In genomic region chr21:45150630-45151265, GRCh38 we compare ENCODE assay signal across 21 cellular contexts.
DNase-seq lines count a peak whose midpoint lies in the region; ATAC-seq and TF ChIP-seq lines count a peak whose summit lies in the region.
"Had no signal": no experiment of that assay in that cellular context is flagged by ENCODE, and none has a peak within 500 bp of the region (broad histone marks: within the 10 kb centered on the region; RNA-seq: fewer than 3 reads in every experiment).

No MANE protein-coding gene starts in this region.

- H3K27me3 ChIP-seq in PC-3 (ENCODE audit: low read length) (no peaks in the 10 kb centered on the region), left lung (no peaks in the 10 kb centered on the region), skeletal muscle satellite cell (ENCODE audit: control insufficient read depth, insufficient read depth, low read length) (no peaks in the 10 kb centered on the region)
- H3K27me3 ChIP-seq: heart right ventricle had no signal

- H3K4me3 ChIP-seq in PC-3 (ENCODE audit: low read length) (no peak overlapping the region), left lung (no peak overlapping the region), skeletal muscle satellite cell (ENCODE audit: low read length) (no peak overlapping the region)
- H3K4me3 ChIP-seq: HAP-1, heart right ventricle had no signal

- no peak overlapping the region for H2AFZ ChIP-seq in PC-3 (ENCODE audit: low read length)

- no peak overlapping the region for H3K4me3 Mint-ChIP-seq in activated CD8-positive, alpha-beta memory T cell treated with anti-CD3 and anti-CD28 coated beads, Interleukin-2, amount 10 ng/mL, durations not matched to agents 7 days and 5 days
- no peak overlapping the region for H3K4me3 Mint-ChIP-seq in activated T-helper 1 cell treated with anti-CD3 and anti-CD28 coated beads, Interleukin-12 subunit alpha, Interleukin-12 subunit beta, Interleukin-2, Interleukin-4 antibody, amounts not matched to agents 30 ng/mL and 10 ng/mL and 1 ng/mL, durations not matched to agents 14 hours and 24 hours and 36 hours
- H3K4me3 Mint-ChIP-seq in activated T-helper 2 cell treated with anti-CD3 and anti-CD28 coated beads, Interferon-gamma antibody, Interleukin-2, Interleukin-4, amounts not matched to agents 10 μg/mL and 5 μg/mL and 100 μg/mL, durations not matched to agents 14 hours and 24 hours and 36 hours (ENCODE audit: low read depth) = no peak overlapping the region
- H3K4me3 Mint-ChIP-seq: activated naive CD4-positive, alpha-beta T cell treated with anti-CD3 and anti-CD28 coated beads, Interleukin-2, amount 10 ng/mL, durations not matched to agents 7 days and 5 days; CD14-positive monocyte; IgD-negative memory B cell; memory B cell; neural crest cell had no signal

- no peak overlapping the region for H3K27ac Mint-ChIP-seq in activated CD8-positive, alpha-beta memory T cell treated with anti-CD3 and anti-CD28 coated beads, Interleukin-2, amount 10 ng/mL, durations not matched to agents 7 days and 5 days
- H3K27ac Mint-ChIP-seq in activated T-helper 1 cell treated with anti-CD3 and anti-CD28 coated beads, Interleukin-12 subunit alpha, Interleukin-12 subunit beta, Interleukin-2, Interleukin-4 antibody, amounts not matched to agents 30 ng/mL and 10 ng/mL and 1 ng/mL, durations not matched to agents 14 hours and 24 hours and 36 hours = no peak overlapping the region
- no peak overlapping the region for H3K27ac Mint-ChIP-seq in activated T-helper 2 cell treated with anti-CD3 and anti-CD28 coated beads, Interferon-gamma antibody, Interleukin-2, Interleukin-4, amounts not matched to agents 10 μg/mL and 5 μg/mL and 100 μg/mL, durations not matched to agents 14 hours and 24 hours and 36 hours
- H3K27ac Mint-ChIP-seq: activated naive CD4-positive, alpha-beta T cell treated with anti-CD3 and anti-CD28 coated beads, Interleukin-2, amount 10 ng/mL, durations not matched to agents 7 days and 5 days; memory B cell had no signal

- H3K36me3 ChIP-seq in PC-3 (ENCODE audit: low read depth, low read length) (no peaks in the 10 kb centered on the region), left lung (peaks cover 0 to 14% of the 10 kb centered on the region in 2 donors), skeletal muscle satellite cell (ENCODE audit: insufficient read depth, low read length) (peaks cover 13% of the 10 kb centered on the region)
- H3K36me3 ChIP-seq: HAP-1 had no signal

- H3K79me2 ChIP-seq in PC-3 (ENCODE audit: low read length) = no peaks in the 10 kb centered on the region

- H4K20me1 ChIP-seq in PC-3 (ENCODE audit: low read length) = no peaks in the 10 kb centered on the region

- H3K36me3 Mint-ChIP-seq in activated CD8-positive, alpha-beta memory T cell treated with anti-CD3 and anti-CD28 coated beads, Interleukin-2, amount 10 ng/mL, durations not matched to agents 7 days and 5 days = peaks cover 6% of the 10 kb centered on the region
- H3K36me3 Mint-ChIP-seq in activated T-helper 1 cell treated with anti-CD3 and anti-CD28 coated beads, Interleukin-12 subunit alpha, Interleukin-12 subunit beta, Interleukin-2, Interleukin-4 antibody, amounts not matched to agents 30 ng/mL and 10 ng/mL and 1 ng/mL, durations not matched to agents 14 hours and 24 hours and 36 hours (ENCODE audit: low read depth) = peaks cover 10% of the 10 kb centered on the region
- peaks cover 21% of the 10 kb centered on the region for H3K36me3 Mint-ChIP-seq in activated T-helper 2 cell treated with anti-CD3 and anti-CD28 coated beads, Interferon-gamma antibody, Interleukin-2, Interleukin-4, amounts not matched to agents 10 μg/mL and 5 μg/mL and 100 μg/mL, durations not matched to agents 14 hours and 24 hours and 36 hours (ENCODE audit: low read depth)
- H3K36me3 Mint-ChIP-seq: IgD-negative memory B cell had no signal

- H3K4me2 ChIP-seq in PC-3 (ENCODE audit: low read length) (no peak overlapping the region), skeletal muscle satellite cell (ENCODE audit: low read length) (peak overlapping the region; percentile 73)

- no peaks in the 10 kb centered on the region for H3F3A ChIP-seq in PC-3 (ENCODE audit: low read length, unreplicated experiment)

- TF ChIP-seq CTCF in PC-3 (conservative IDR thresholded peaks at IDR 0.05; ENCODE audit: low read depth, low read length) (no peak), left lung (IDR thresholded peaks at IDR 0.05) (no peak)

- H3K9me3 ChIP-seq in PC-3 (ENCODE audit: low read length) = no peaks in the 10 kb centered on the region
- H3K9me3 ChIP-seq in left lung = no peaks in the 10 kb centered on the region
- H3K9me3 ChIP-seq in skeletal muscle satellite cell (replicated peaks; ENCODE audit: low read length) = no peaks in the 10 kb centered on the region
- H3K9me3 ChIP-seq: HAP-1, heart right ventricle had no signal

- POLR2A ChIA-PET in PC-3 (lab: Charles Lee; ENCODE audit: unreplicated experiment) = no interaction called here

- H3K9me3 Mint-ChIP-seq in activated CD8-positive, alpha-beta memory T cell treated with anti-CD3 and anti-CD28 coated beads, Interleukin-2, amount 10 ng/mL, durations not matched to agents 7 days and 5 days (ENCODE audit: low read depth) = no peaks in the 10 kb centered on the region
- H3K9me3 Mint-ChIP-seq in activated T-helper 1 cell treated with anti-CD3 and anti-CD28 coated beads, Interleukin-12 subunit alpha, Interleukin-12 subunit beta, Interleukin-2, Interleukin-4 antibody, amounts not matched to agents 30 ng/mL and 10 ng/mL and 1 ng/mL, durations not matched to agents 14 hours and 24 hours and 36 hours = no peaks in the 10 kb centered on the region
- no peaks in the 10 kb centered on the region for H3K9me3 Mint-ChIP-seq in activated T-helper 2 cell treated with anti-CD3 and anti-CD28 coated beads, Interferon-gamma antibody, Interleukin-2, Interleukin-4, amounts not matched to agents 10 μg/mL and 5 μg/mL and 100 μg/mL, durations not matched to agents 14 hours and 24 hours and 36 hours
- H3K9me3 Mint-ChIP-seq: activated naive CD4-positive, alpha-beta T cell treated with anti-CD3 and anti-CD28 coated beads, Interleukin-2, amount 10 ng/mL, durations not matched to agents 7 days and 5 days; IgD-negative memory B cell had no signal

- no TSS peak for BruUV-seq in PC-3 (replicated peaks; lab: Mats Ljungman, UMichigan)

- no peaks in the 10 kb centered on the region for H3K9me2 ChIP-seq in PC-3 (replicated peaks; ENCODE audit: low read length)

- no peak overlapping the region for H3K27ac ChIP-seq in PC-3 (ENCODE audit: low read length)
- H3K27ac ChIP-seq in left lung = no peak overlapping the region
- H3K27ac ChIP-seq: heart right ventricle had no signal

- no peaks in the 10 kb centered on the region for H3K27me3 Mint-ChIP-seq in activated CD8-positive, alpha-beta memory T cell treated with anti-CD3 and anti-CD28 coated beads, Interleukin-2, amount 10 ng/mL, durations not matched to agents 7 days and 5 days
- H3K27me3 Mint-ChIP-seq in activated T-helper 1 cell treated with anti-CD3 and anti-CD28 coated beads, Interleukin-12 subunit alpha, Interleukin-12 subunit beta, Interleukin-2, Interleukin-4 antibody, amounts not matched to agents 30 ng/mL and 10 ng/mL and 1 ng/mL, durations not matched to agents 14 hours and 24 hours and 36 hours (ENCODE audit: insufficient read depth) = no peaks in the 10 kb centered on the region
- no peaks in the 10 kb centered on the region for H3K27me3 Mint-ChIP-seq in activated T-helper 2 cell treated with anti-CD3 and anti-CD28 coated beads, Interferon-gamma antibody, Interleukin-2, Interleukin-4, amounts not matched to agents 10 μg/mL and 5 μg/mL and 100 μg/mL, durations not matched to agents 14 hours and 24 hours and 36 hours (ENCODE audit: low read depth)
- H3K27me3 Mint-ChIP-seq: activated naive CD4-positive, alpha-beta T cell treated with anti-CD3 and anti-CD28 coated beads, Interleukin-2, amount 10 ng/mL, durations not matched to agents 7 days and 5 days; IgD-negative memory B cell had no signal

- CTCF ChIA-PET in activated CD8-positive, alpha-beta memory T cell treated with anti-CD3 and anti-CD28 coated beads, Interleukin-2, amount 10 ng/mL, durations not matched to agents 7 days and 5 days (lab: Charles Lee) = interaction anchor here (1.2 to 4.6 kb wide), 7 partner anchors 9 to 327 kb away, joined by 3 to 40 read pairs (median 8); no protein-coding TSS in a partner anchor
- CTCF ChIA-PET in PC-3 (lab: Charles Lee) = no interaction called here

- no peaks in the 10 kb centered on the region for H3K4me1 ChIP-seq in PC-3 (ENCODE audit: insufficient read depth, low read length)
- peaks cover 0 to 36% of the 10 kb centered on the region in 2 donors for H3K4me1 ChIP-seq in left lung
- H3K4me1 ChIP-seq in skeletal muscle satellite cell (ENCODE audit: control insufficient read depth, insufficient read depth, low read length) = peaks cover 82% of the 10 kb centered on the region
- H3K4me1 ChIP-seq: HAP-1 had no signal

- peak; percentile 37 for DNase-seq in activated CD8-positive, alpha-beta memory T cell treated with anti-CD3 and anti-CD28 coated beads, Interleukin-2, amount 10 ng/mL, durations not matched to agents 7 days and 5 days
- DNase-seq in activated CD8-positive, alpha-beta memory T cell treated with anti-CD3 and anti-CD28 coated beads, Interleukin-2, amount 50 U/mL, for 4 hours = no peak
- DNase-seq in PC-3 (no peak), left lung (no peak), medulla oblongata (ENCODE audit: extremely low spot score) (no peak)
- DNase-seq in activated T-helper 1 cell treated with anti-CD3 and anti-CD28 coated beads, Interleukin-12 subunit alpha, Interleukin-12 subunit beta, Interleukin-2, Interleukin-4 antibody, amounts not matched to agents 30 ng/mL and 10 ng/mL and 1 ng/mL, durations not matched to agents 14 hours and 24 hours and 36 hours (ENCODE audit: low spot score) = no peak
- no peak for DNase-seq in activated T-helper 2 cell treated with anti-CD3 and anti-CD28 coated beads, Interferon-gamma antibody, Interleukin-2, Interleukin-4, amounts not matched to agents 10 μg/mL and 5 μg/mL and 100 μg/mL, durations not matched to agents 14 hours and 24 hours and 36 hours (ENCODE audit: low spot score)
- DNase-seq: activated CD4-positive, CD25-positive, alpha-beta regulatory T cell treated with anti-CD3 and anti-CD28 coated beads, Interleukin-2, amount 50 U/mL, for 72 hours; activated naive CD4-positive, alpha-beta T cell treated with anti-CD3 and anti-CD28 coated beads, Interleukin-2, amount 10 ng/mL, durations not matched to agents 7 days and 5 days; anterior cingulate cortex; DMS79; effector memory CD4-positive, alpha-beta T cell; heart right ventricle; NCI-H146; NCI-H345 had no signal

- ATAC-seq in activated CD8-positive, alpha-beta memory T cell treated with anti-CD3 and anti-CD28 coated beads, Interleukin-2, amount 10 ng/mL, durations not matched to agents 7 days and 5 days = no peak
- peak; percentile 20; the same call in 1 of the 2 replicates for ATAC-seq in PC-3
- ATAC-seq in left lung = peak; percentile 69

- intact Hi-C loops in PC-3 (cut with micrococcal nuclease) (no loop called here), left lung (cut with DNase I) (no loop called here)
- intact Hi-C loops in activated T-helper 1 cell treated with anti-CD3 and anti-CD28 coated beads, Interleukin-12 subunit alpha, Interleukin-12 subunit beta, Interleukin-2, Interleukin-4 antibody, amounts not matched to agents 30 ng/mL and 10 ng/mL and 1 ng/mL, durations not matched to agents 14 hours and 24 hours and 36 hours (cut with micrococcal nuclease) = no loop called here
- intact Hi-C loops in activated T-helper 2 cell treated with anti-CD3 and anti-CD28 coated beads, Interferon-gamma antibody, Interleukin-2, Interleukin-4, amounts not matched to agents 10 μg/mL and 5 μg/mL and 100 μg/mL, durations not matched to agents 14 hours and 24 hours and 36 hours (cut with micrococcal nuclease) = loop anchor here (5.0 to 10.0 kb wide), 2 partner anchors 137 to 664 kb away; partner anchors contain the start of gene POFUT2

- no peak overlapping the region for H3K9ac ChIP-seq in PC-3 (ENCODE audit: low read length)
- H3K9ac ChIP-seq in skeletal muscle satellite cell (ENCODE audit: low read depth, low read length) = peak overlapping the region; percentile 83

- H3K4me1 Mint-ChIP-seq in activated CD8-positive, alpha-beta memory T cell treated with anti-CD3 and anti-CD28 coated beads, Interleukin-2, amount 10 ng/mL, durations not matched to agents 7 days and 5 days = peaks cover 46% of the 10 kb centered on the region
- peaks cover 24% of the 10 kb centered on the region for H3K4me1 Mint-ChIP-seq in activated T-helper 1 cell treated with anti-CD3 and anti-CD28 coated beads, Interleukin-12 subunit alpha, Interleukin-12 subunit beta, Interleukin-2, Interleukin-4 antibody, amounts not matched to agents 30 ng/mL and 10 ng/mL and 1 ng/mL, durations not matched to agents 14 hours and 24 hours and 36 hours (ENCODE audit: low read depth)
- H3K4me1 Mint-ChIP-seq in activated T-helper 2 cell treated with anti-CD3 and anti-CD28 coated beads, Interferon-gamma antibody, Interleukin-2, Interleukin-4, amounts not matched to agents 10 μg/mL and 5 μg/mL and 100 μg/mL, durations not matched to agents 14 hours and 24 hours and 36 hours (ENCODE audit: low read depth) = peaks cover 38% of the 10 kb centered on the region
